In genomic region chr11:129373489-129373953, GRCh38 we compare ENCODE assay signal across 10 cellular contexts. TPM values are rescaled to one million over a fixed set of nuclear protein-coding genes. Genes with fewer than 3 reads are reported as not detected.
A peak's percentile ranks its signal among the peaks of the same experiment; 100 is the strongest.
DNase-seq lines count a peak whose midpoint lies in the region; ATAC-seq and TF ChIP-seq lines count a peak whose summit lies in the region.
"Had no signal": no experiment of that assay in that cellular context is flagged by ENCODE, and none has a peak within 500 bp of the region (broad histone marks: within the 10 kb centered on the region; RNA-seq: fewer than 3 reads in every experiment).

No MANE protein-coding gene starts in this region.

- peak overlapping the region; percentile 53 for H2AFZ ChIP-seq in smooth muscle cell (ENCODE audit: low read depth)

- H3K79me2 ChIP-seq in smooth muscle cell (ENCODE audit: low read depth): no peaks in the 10 kb centered on the region

- H3F3A ChIP-seq in smooth muscle cell (ENCODE audit: low read depth): no peaks in the 10 kb centered on the region

- no peak for TF ChIP-seq CTCF in smooth muscle cell (IDR thresholded peaks at IDR 0.05; ENCODE audit: borderline replicate concordance, insufficient read depth, poor library complexity, severe bottlenecking)

- peaks cover 57% of the 10 kb centered on the region for H3K27me3 Mint-ChIP-seq in activated naive CD8-positive, alpha-beta T cell

- H3K4me3 Mint-ChIP-seq in activated naive CD8-positive, alpha-beta T cell: peak overlapping the region; percentile 81

- no peak overlapping the region for H3K27ac Mint-ChIP-seq in activated naive CD8-positive, alpha-beta T cell

- 4% methylated on average over 24 of the region's 24 CpGs for WGBS in smooth muscle cell (ENCODE audit: low lambda C conversion rate)

- H3K4me1 ChIP-seq in iPS-18a (ENCODE audit: control insufficient read depth, low read depth, low read length) (peaks cover 6% of the 10 kb centered on the region), smooth muscle cell (ENCODE audit: low read depth) (peaks cover 14% of the 10 kb centered on the region)

- H3K9me3 ChIP-seq in iPS-18a (ENCODE audit: control insufficient read depth, low read depth, low read length) (no peaks in the 10 kb centered on the region), smooth muscle cell (replicated peaks; ENCODE audit: low read depth) (no peaks in the 10 kb centered on the region)

- DNase-seq in DMS 273 (lab: John Stamatoyannopoulos, UW; ENCODE audit: unreplicated experiment) (peak; percentile 27), DMS 273 treated with DMSO at 0.1 percent for 48 hours (lab: John Stamatoyannopoulos, UW) (no peak), smooth muscle cell (lab: John Stamatoyannopoulos, UW; ENCODE audit: unreplicated experiment) (no peak), GDM1 (lab: John Stamatoyannopoulos, UW) (no peak)
- DNase-seq: NCI-H82 had no signal

- H3K36me3 ChIP-seq in iPS-18a (ENCODE audit: control insufficient read depth, low read depth, low read length): no peaks in the 10 kb centered on the region
- no peaks in the 10 kb centered on the region for H3K36me3 ChIP-seq in smooth muscle cell (ENCODE audit: low read depth)

- H3K27ac ChIP-seq in iPS-18a (ENCODE audit: low read length) (no peak overlapping the region), smooth muscle cell (ENCODE audit: low read depth) (no peak overlapping the region)
- H3K27ac ChIP-seq: 22Rv1 had no signal

- ATAC-seq in HG03139 (IDR thresholded peaks at IDR 0.05; ENCODE audit: unreplicated experiment): no peak
- ATAC-seq in HG02759 (IDR thresholded peaks at IDR 0.05; ENCODE audit: unreplicated experiment): no peak

- no peak overlapping the region for H3K9ac ChIP-seq in iPS-18a (ENCODE audit: low read length)
- no peak overlapping the region for H3K9ac ChIP-seq in smooth muscle cell (ENCODE audit: low read depth)

- H3K9me3 Mint-ChIP-seq in activated naive CD8-positive, alpha-beta T cell (ENCODE audit: low read depth): no peaks in the 10 kb centered on the region

- H3K36me3 Mint-ChIP-seq in activated naive CD8-positive, alpha-beta T cell: no peaks in the 10 kb centered on the region

- peak overlapping the region; percentile 50 for H3K4me3 ChIP-seq in iPS-18a (ENCODE audit: low read length)
- H3K4me3 ChIP-seq in smooth muscle cell: peak overlapping the region; percentile 60

- peaks cover 31% of the 10 kb centered on the region for H3K4me1 Mint-ChIP-seq in activated naive CD8-positive, alpha-beta T cell (ENCODE audit: low read depth)

- H3K4me2 ChIP-seq in smooth muscle cell: peak overlapping the region; percentile 93

- H4K20me1 ChIP-seq in smooth muscle cell (ENCODE audit: low read depth): no peaks in the 10 kb centered on the region

- H3K27me3 ChIP-seq in iPS-18a (ENCODE audit: control insufficient read depth, insufficient read depth, low read length) (peaks cover 98% of the 10 kb centered on the region), smooth muscle cell (ENCODE audit: low read depth) (peaks cover 98% of the 10 kb centered on the region)

RNA-seq across cellular contexts. Expression of gene BARX2, which starts 2.1 kb away (rescaled TPM):
- 2.2 and 4.8 TPM in 2 replicates for total RNA-seq in smooth muscle cell
- 1.2 and 3.2 TPM in 2 replicates for polyA plus RNA-seq in smooth muscle cell
